In genomic region chr13:48501705-48502104, GRCh38 we compare ENCODE assay signal across 12 cellular contexts. TPM values are rescaled to one million over a fixed set of nuclear protein-coding genes. Genes with fewer than 3 reads are reported as not detected.
DNase-seq lines count a peak whose midpoint lies in the region; ATAC-seq and TF ChIP-seq lines count a peak whose summit lies in the region.
"Had no signal": no experiment of that assay in that cellular context is flagged by ENCODE, and none has a peak within 500 bp of the region (broad histone marks: within the 10 kb centered on the region; RNA-seq: fewer than 3 reads in every experiment).

No MANE protein-coding gene starts in this region.

- intact Hi-C loops in psoas muscle (cut with DNase I): no loop called here

- peaks cover 5% of the 10 kb centered on the region; the same call in 1 of the 2 replicates for H3K79me2 ChIP-seq in Loucy (ENCODE audit: insufficient read depth, low read length)

- peak overlapping the region; percentile 48 for H3K4me2 ChIP-seq in Loucy (ENCODE audit: low read depth, low read length, poor library complexity, severe bottlenecking)

- no peaks in the 10 kb centered on the region for H4K20me1 ChIP-seq in Loucy (ENCODE audit: insufficient read depth, low read length, poor library complexity, severe bottlenecking)

- H3K9ac ChIP-seq in Loucy (ENCODE audit: low read depth, low read length, poor library complexity, severe bottlenecking): peak overlapping the region; percentile 46

- H3K27me3 ChIP-seq in Loucy (ENCODE audit: insufficient read depth, low read length, poor library complexity, severe bottlenecking): no peaks in the 10 kb centered on the region
- no peaks in the 10 kb centered on the region for H3K27me3 ChIP-seq in psoas muscle (ENCODE audit: insufficient read depth in 3 of 3, low read length in 2 of 3)
- H3K27me3 ChIP-seq: BE2C had no signal

- H3K4me3 ChIP-seq in Loucy (ENCODE audit: low read length, poor library complexity, severe bottlenecking) (peak overlapping the region; percentile 51), psoas muscle (no peak overlapping the region)

- H3K9me2 ChIP-seq in Loucy (replicated peaks; ENCODE audit: low read depth, low read length): no peaks in the 10 kb centered on the region

- WGBS in psoas muscle, 3 donors: 86 to 95% (median 90%) methylated on average over 2 of the region's 2 CpGs

- H3K27ac ChIP-seq in psoas muscle: no peak overlapping the region

- H3K36me3 ChIP-seq in Loucy (ENCODE audit: insufficient read depth, low read length) (no peaks in the 10 kb centered on the region), psoas muscle (ENCODE audit: insufficient read depth in 1 of 2, low read depth in 1 of 2) (peaks cover 0 to 13% of the 10 kb centered on the region in 2 donors)
- H3K36me3 ChIP-seq: BE2C had no signal

- H3F3A ChIP-seq in Loucy (ENCODE audit: low read depth): peaks cover 9% of the 10 kb centered on the region

- ATAC-seq in GM18498 (IDR thresholded peaks at IDR 0.05; ENCODE audit: unreplicated experiment) (peak; percentile 28), GM21723 (IDR thresholded peaks at IDR 0.05; ENCODE audit: unreplicated experiment) (peak; percentile 37), GM21381 (IDR thresholded peaks at IDR 0.05; ENCODE audit: unreplicated experiment) (no peak), GM19035 (IDR thresholded peaks at IDR 0.05; ENCODE audit: unreplicated experiment) (no peak), psoas muscle (no peak)

- TF ChIP-seq CTCF in Loucy (conservative IDR thresholded peaks at IDR 0.05; ENCODE audit: low read length): no peak
- TF ChIP-seq CTCF in psoas muscle (IDR thresholded peaks at IDR 0.05): no peak

- no peaks in the 10 kb centered on the region for H3K9me3 ChIP-seq in Loucy (ENCODE audit: insufficient read depth, low read depth, low read length)
- no peaks in the 10 kb centered on the region for H3K9me3 ChIP-seq in psoas muscle
- H3K9me3 ChIP-seq: BE2C had no signal

- H3K4me1 ChIP-seq in Loucy (ENCODE audit: insufficient read depth, low read length, poor library complexity, severe bottlenecking) (peaks cover 86% of the 10 kb centered on the region), psoas muscle (no peaks in the 10 kb centered on the region)
- H3K4me1 ChIP-seq: BE2C had no signal

- no peak overlapping the region for H2AFZ ChIP-seq in Loucy (ENCODE audit: low read length)

- peak; percentile 11 for DNase-seq in glomerular visceral epithelial cell (ENCODE audit: extremely low spot score)
- DNase-seq in psoas muscle: no peak
- DNase-seq in NAMALWA (ENCODE audit: low spot score): no peak
- DNase-seq: BE2C, GF-D8, NCI-H2227 treated with DMSO at 0.1 percent for 48 hours, nephron progenitor cell had no signal

RNA-seq across cellular contexts. Expression of gene RCBTB2, which starts 31.2 kb away (rescaled TPM):
- total RNA-seq in psoas muscle: 10 to 100 TPM in 2 of 4 donors, 1 to 10 TPM in 2; 2.8 to 18.5 (median 10.3) TPM
- polyA plus RNA-seq in psoas muscle: 1 to 10 TPM; 3.1 to 8.2 (median 3.5) TPM

Comparison
In these comparisons a context has a peak if more than half of its experiments do, and no peak if none do; other contexts are left out.
1. ATAC-seq: peak in GM18498 (single experiment) and GM21723 (single experiment); none in GM21381 (single experiment), GM19035 (single experiment) and psoas muscle (0 of 4).